Comparison of ENCODE assay signal across 1 cellular context in the genomic region with DNA sequence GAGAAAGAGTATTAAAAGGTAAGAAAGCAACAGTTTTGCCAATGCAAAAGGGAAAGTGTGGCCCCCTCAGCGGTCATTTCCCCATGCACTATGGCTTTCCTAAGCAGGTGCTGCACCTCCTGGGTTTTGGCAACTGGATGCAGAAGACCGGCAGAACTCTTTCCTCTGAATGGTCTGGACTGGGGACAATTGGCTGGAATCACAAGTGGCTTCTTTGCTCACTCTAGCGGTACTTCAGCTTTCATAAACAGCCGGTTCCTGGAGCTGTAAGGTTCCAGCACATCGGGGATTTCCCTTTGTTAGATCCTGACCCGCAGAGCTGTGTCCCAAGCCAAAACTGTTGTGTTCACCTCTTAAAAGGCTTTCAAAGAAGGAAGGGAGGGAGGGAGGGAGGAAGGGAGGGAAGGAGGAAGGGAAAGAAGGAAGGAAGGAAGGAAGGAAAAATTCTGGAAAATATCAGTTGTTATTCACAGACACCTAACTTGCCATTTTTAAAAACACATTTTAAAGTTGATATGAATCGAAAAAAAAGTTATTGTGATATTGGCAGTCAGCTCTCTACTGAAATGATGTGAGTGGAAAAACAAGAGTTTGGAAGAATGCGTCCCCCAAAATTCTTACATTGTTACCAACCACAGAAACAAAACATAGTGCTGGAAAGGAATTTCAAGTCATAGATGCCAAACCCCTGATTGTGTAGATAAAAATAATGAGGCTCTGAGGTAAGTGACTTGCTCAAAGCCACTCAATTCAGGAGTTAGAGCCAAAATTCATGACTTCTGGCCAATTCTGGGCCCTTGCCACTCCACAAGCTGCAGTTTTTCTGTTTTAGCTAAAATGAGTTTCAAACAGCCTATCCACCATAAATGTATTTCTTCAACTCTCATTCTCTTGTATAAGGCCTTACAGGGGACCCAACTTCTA.
TF ChIP-seq lines count a peak whose summit lies in the region.

No MANE protein-coding gene starts in this region.

TF ChIP-seq in GM12878, 131 proteins besides CTCF, POLR2A, EP300 and RAD21 (continued from another document):
- TF ChIP-seq, protein P1, sequence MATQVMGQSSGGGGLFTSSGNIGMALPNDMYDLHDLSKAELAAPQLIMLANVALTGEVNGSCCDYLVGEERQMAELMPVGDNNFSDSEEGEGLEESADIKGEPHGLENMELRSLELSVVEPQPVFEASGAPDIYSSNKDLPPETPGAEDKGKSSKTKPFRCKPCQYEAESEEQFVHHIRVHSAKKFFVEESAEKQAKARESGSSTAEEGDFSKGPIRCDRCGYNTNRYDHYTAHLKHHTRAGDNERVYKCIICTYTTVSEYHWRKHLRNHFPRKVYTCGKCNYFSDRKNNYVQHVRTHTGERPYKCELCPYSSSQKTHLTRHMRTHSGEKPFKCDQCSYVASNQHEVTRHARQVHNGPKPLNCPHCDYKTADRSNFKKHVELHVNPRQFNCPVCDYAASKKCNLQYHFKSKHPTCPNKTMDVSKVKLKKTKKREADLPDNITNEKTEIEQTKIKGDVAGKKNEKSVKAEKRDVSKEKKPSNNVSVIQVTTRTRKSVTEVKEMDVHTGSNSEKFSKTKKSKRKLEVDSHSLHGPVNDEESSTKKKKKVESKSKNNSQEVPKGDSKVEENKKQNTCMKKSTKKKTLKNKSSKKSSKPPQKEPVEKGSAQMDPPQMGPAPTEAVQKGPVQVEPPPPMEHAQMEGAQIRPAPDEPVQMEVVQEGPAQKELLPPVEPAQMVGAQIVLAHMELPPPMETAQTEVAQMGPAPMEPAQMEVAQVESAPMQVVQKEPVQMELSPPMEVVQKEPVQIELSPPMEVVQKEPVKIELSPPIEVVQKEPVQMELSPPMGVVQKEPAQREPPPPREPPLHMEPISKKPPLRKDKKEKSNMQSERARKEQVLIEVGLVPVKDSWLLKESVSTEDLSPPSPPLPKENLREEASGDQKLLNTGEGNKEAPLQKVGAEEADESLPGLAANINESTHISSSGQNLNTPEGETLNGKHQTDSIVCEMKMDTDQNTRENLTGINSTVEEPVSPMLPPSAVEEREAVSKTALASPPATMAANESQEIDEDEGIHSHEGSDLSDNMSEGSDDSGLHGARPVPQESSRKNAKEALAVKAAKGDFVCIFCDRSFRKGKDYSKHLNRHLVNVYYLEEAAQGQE (IDR thresholded peaks at IDR 0.05; ENCODE audit: low read depth, low read length), result no peak
- TF ChIP-seq ZZZ3 (IDR thresholded peaks at IDR 0.05; ENCODE audit: control insufficient read depth, insufficient read length, low read depth) (no peak), JUND (IDR thresholded peaks at IDR 0.05; ENCODE audit: low read depth, low read length) (no peak), BCL11A (IDR thresholded peaks at IDR 0.05; ENCODE audit: low read depth, low read length) (no peak), FOXK2 (IDR thresholded peaks at IDR 0.05) (no peak), CREM (IDR thresholded peaks at IDR 0.05; ENCODE audit: low read depth) (no peak), IRF4 (IDR thresholded peaks at IDR 0.05; ENCODE audit: low read depth, low read length) (no peak)
- TF ChIP-seq, protein P2, sequence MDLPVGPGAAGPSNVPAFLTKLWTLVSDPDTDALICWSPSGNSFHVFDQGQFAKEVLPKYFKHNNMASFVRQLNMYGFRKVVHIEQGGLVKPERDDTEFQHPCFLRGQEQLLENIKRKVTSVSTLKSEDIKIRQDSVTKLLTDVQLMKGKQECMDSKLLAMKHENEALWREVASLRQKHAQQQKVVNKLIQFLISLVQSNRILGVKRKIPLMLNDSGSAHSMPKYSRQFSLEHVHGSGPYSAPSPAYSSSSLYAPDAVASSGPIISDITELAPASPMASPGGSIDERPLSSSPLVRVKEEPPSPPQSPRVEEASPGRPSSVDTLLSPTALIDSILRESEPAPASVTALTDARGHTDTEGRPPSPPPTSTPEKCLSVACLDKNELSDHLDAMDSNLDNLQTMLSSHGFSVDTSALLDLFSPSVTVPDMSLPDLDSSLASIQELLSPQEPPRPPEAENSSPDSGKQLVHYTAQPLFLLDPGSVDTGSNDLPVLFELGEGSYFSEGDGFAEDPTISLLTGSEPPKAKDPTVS (IDR thresholded peaks at IDR 0.05; ENCODE audit: low read depth, low read length), result no peak
- TF ChIP-seq, protein P3, sequence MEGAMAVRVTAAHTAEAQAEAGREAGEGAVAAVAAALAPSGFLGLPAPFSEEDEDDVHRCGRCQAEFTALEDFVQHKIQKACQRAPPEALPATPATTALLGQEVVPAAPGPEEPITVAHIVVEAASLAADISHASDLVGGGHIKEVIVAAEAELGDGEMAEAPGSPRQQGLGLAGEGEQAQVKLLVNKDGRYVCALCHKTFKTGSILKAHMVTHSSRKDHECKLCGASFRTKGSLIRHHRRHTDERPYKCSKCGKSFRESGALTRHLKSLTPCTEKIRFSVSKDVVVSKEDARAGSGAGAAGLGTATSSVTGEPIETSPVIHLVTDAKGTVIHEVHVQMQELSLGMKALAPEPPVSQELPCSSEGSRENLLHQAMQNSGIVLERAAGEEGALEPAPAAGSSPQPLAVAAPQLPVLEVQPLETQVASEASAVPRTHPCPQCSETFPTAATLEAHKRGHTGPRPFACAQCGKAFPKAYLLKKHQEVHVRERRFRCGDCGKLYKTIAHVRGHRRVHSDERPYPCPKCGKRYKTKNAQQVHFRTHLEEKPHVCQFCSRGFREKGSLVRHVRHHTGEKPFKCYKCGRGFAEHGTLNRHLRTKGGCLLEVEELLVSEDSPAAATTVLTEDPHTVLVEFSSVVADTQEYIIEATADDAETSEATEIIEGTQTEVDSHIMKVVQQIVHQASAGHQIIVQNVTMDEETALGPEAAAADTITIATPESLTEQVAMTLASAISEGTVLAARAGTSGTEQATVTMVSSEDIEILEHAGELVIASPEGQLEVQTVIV (IDR thresholded peaks at IDR 0.05; ENCODE audit: borderline replicate concordance, partially characterized antibody), result no peak
- TF ChIP-seq, protein P4, sequence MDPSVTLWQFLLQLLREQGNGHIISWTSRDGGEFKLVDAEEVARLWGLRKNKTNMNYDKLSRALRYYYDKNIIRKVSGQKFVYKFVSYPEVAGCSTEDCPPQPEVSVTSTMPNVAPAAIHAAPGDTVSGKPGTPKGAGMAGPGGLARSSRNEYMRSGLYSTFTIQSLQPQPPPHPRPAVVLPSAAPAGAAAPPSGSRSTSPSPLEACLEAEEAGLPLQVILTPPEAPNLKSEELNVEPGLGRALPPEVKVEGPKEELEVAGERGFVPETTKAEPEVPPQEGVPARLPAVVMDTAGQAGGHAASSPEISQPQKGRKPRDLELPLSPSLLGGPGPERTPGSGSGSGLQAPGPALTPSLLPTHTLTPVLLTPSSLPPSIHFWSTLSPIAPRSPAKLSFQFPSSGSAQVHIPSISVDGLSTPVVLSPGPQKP (IDR thresholded peaks at IDR 0.05; ENCODE audit: low read depth, low read length), result no peak
